ENCODE assay signal across 28 cellular contexts in the genomic region with DNA sequence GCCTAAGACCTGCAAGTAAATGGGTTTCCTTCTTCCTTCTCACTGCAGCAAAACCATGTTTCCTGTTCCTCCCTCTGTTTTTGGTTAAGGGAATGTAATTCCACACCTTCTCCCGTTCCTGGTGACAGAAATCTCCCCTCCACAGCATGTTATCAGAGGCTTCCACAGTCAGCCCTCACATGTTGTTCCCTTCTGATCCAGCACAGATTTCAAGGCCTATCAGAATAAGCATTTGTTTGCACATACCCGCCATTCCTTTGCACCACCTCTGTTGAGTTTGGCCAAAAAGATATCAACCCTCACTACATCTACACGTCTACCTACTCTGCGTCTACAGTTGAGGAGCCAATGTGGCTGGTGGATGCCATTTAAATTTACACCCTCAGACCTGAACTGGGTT.
"Had no signal": no experiment of that assay in that cellular context is flagged by ENCODE, and none has a peak within 500 bp of the region (broad histone marks: within the 10 kb centered on the region; RNA-seq: fewer than 3 reads in every experiment).

No MANE protein-coding gene starts in this region.

- DNase-seq: naive thymus-derived CD8-positive, alpha-beta T cell; nephron progenitor cell; occipital lobe; ovary; posterior cingulate gyrus; psoas muscle; right cardiac atrium; right lobe of liver; sigmoid colon; small intestine; stimulated activated CD4-positive, alpha-beta T cell treated with anti-CD3 and anti-CD28 coated beads, Interleukin-15, amount 100 ng/mL, for 24 hours; stimulated activated CD4-positive, alpha-beta T cell treated with anti-CD3 and anti-CD28 coated beads, Interleukin-2, amount 100 ng/mL, for 24 hours; stimulated activated CD4-positive, alpha-beta T cell treated with anti-CD3 and anti-CD28 coated beads, Interleukin-2, amount 100 ng/mL, for 48 hours; stimulated activated CD4-positive, alpha-beta T cell treated with anti-CD3 and anti-CD28 coated beads, Interleukin-4, amount 100 ng/mL, for 24 hours; stimulated activated naive B cell treated with anti-CD40 and anti-IgM and Interleukin-4, amounts not matched to agents 10 μg/mL and 1 μg/mL and 100 μg/mL, for 72 hours; stimulated activated naive CD4-positive, alpha-beta T cell treated with Interleukin-2 at 50 U/mL for 16 hours; stomach; thyroid gland; upper lobe of right lung; uterus had no signal

- H3K4me3 ChIP-seq: ovary, psoas muscle, right lobe of liver, sigmoid colon, stomach, thoracic aorta, thyroid gland, tibial nerve, upper lobe of right lung, uterus had no signal

- H3K27me3 Mint-ChIP-seq: naive thymus-derived CD8-positive, alpha-beta T cell; natural killer cell treated with Interleukin-12 subunit alpha and Interleukin-12 subunit beta and Interleukin-15 and Interleukin-18, amount 100 ng/mL, for 72 hours; progenitor cell of endocrine pancreas; stimulated activated naive B cell treated with anti-CD40 and anti-IgM and Interleukin-4, amounts not matched to agents 10 μg/mL and 1 μg/mL and 100 μg/mL, for 72 hours; stimulated activated naive CD8-positive, alpha-beta T cell treated with anti-CD3 and anti-CD28 coated beads, Interleukin-15, Interleukin-2, amounts not matched to agents 100 ng/mL and 50 ng/mL, for 24 hours had no signal

- H3K27ac Mint-ChIP-seq: naive thymus-derived CD8-positive, alpha-beta T cell; natural killer cell treated with Interleukin-12 subunit alpha and Interleukin-12 subunit beta and Interleukin-15 and Interleukin-18, amount 100 ng/mL, for 72 hours; nephron progenitor cell; progenitor cell of endocrine pancreas; stimulated activated effector memory CD8-positive, alpha-beta T cell treated with anti-CD3 and anti-CD28 coated beads, Interleukin-12 subunit alpha, Interleukin-12 subunit beta, amount 100 ng/mL, for 72 hours; stimulated activated naive CD8-positive, alpha-beta T cell treated with anti-CD3 and anti-CD28 coated beads, Interleukin-15, Interleukin-2, amounts not matched to agents 100 ng/mL and 50 ng/mL, for 24 hours had no signal

- H3K4me1 Mint-ChIP-seq: naive thymus-derived CD8-positive, alpha-beta T cell; nephron progenitor cell; stimulated activated effector memory CD8-positive, alpha-beta T cell treated with anti-CD3 and anti-CD28 coated beads, Interleukin-12 subunit alpha, Interleukin-12 subunit beta, amount 100 ng/mL, for 72 hours; stimulated activated naive B cell treated with anti-CD40 and anti-IgM and Interleukin-4, amounts not matched to agents 10 μg/mL and 1 μg/mL and 100 μg/mL, for 72 hours had no signal

- H3K9ac ChIP-seq: parathyroid adenoma had no signal

- H3K9me3 Mint-ChIP-seq: nephron progenitor cell, neural crest cell had no signal

- H3K79me2 ChIP-seq: parathyroid adenoma had no signal

- H3K9me3 ChIP-seq: ovary, psoas muscle, right lobe of liver, sigmoid colon, stomach, thoracic aorta, thyroid gland, tibial nerve, upper lobe of right lung, uterus had no signal

- H2AFZ ChIP-seq: parathyroid adenoma had no signal

- H3K4me1 ChIP-seq: parathyroid adenoma, psoas muscle, right lobe of liver, sigmoid colon, stomach, thyroid gland, tibial nerve, upper lobe of right lung, uterus had no signal

- H3K27me3 ChIP-seq: ovary, right lobe of liver, sigmoid colon, stomach, thyroid gland, tibial nerve, upper lobe of right lung, uterus had no signal

- ATAC-seq: naive thymus-derived CD8-positive, alpha-beta T cell; natural killer cell treated with Interleukin-12 subunit alpha and Interleukin-12 subunit beta and Interleukin-15 and Interleukin-18, amount 100 ng/mL, for 72 hours; psoas muscle; right cardiac atrium; right lobe of liver; stimulated activated effector memory CD8-positive, alpha-beta T cell treated with anti-CD3 and anti-CD28 coated beads, Interleukin-12 subunit alpha, Interleukin-12 subunit beta, amount 100 ng/mL, for 72 hours; stimulated activated naive B cell treated with anti-CD40 and anti-IgM and Interleukin-4, amounts not matched to agents 10 μg/mL and 1 μg/mL and 100 μg/mL, for 72 hours; upper lobe of right lung had no signal

- H3K27ac ChIP-seq: ovary, parathyroid adenoma, psoas muscle, right lobe of liver, sigmoid colon, stomach, thoracic aorta, thyroid gland, tibial nerve, upper lobe of right lung, uterus had no signal

- H3K36me3 ChIP-seq: ovary, right lobe of liver, sigmoid colon, stomach, thoracic aorta, thyroid gland, tibial nerve, upper lobe of right lung, uterus had no signal

- H3K36me3 Mint-ChIP-seq: stimulated activated effector memory CD8-positive, alpha-beta T cell treated with anti-CD3 and anti-CD28 coated beads, Interleukin-12 subunit alpha, Interleukin-12 subunit beta, amount 100 ng/mL, for 72 hours; stimulated activated naive B cell treated with anti-CD40 and anti-IgM and Interleukin-4, amounts not matched to agents 10 μg/mL and 1 μg/mL and 100 μg/mL, for 72 hours had no signal

- H3K4me3 Mint-ChIP-seq: naive thymus-derived CD8-positive, alpha-beta T cell; natural killer cell treated with Interleukin-12 subunit alpha and Interleukin-12 subunit beta and Interleukin-15 and Interleukin-18, amount 100 ng/mL, for 72 hours; nephron progenitor cell; neural crest cell; stimulated activated effector memory CD8-positive, alpha-beta T cell treated with anti-CD3 and anti-CD28 coated beads, Interleukin-12 subunit alpha, Interleukin-12 subunit beta, amount 100 ng/mL, for 72 hours; stimulated activated naive B cell treated with anti-CD40 and anti-IgM and Interleukin-4, amounts not matched to agents 10 μg/mL and 1 μg/mL and 100 μg/mL, for 72 hours; stimulated activated naive CD8-positive, alpha-beta T cell treated with anti-CD3 and anti-CD28 coated beads, Interleukin-15, Interleukin-2, amounts not matched to agents 100 ng/mL and 50 ng/mL, for 24 hours had no signal
